In genomic region chr17:38761612-38762011, GRCh38 we compare ENCODE assay signal across 9 cellular contexts. TPM values are rescaled to one million over a fixed set of nuclear protein-coding genes. Genes with fewer than 3 reads are reported as not detected.
DNase-seq lines count a peak whose midpoint lies in the region; ATAC-seq and TF ChIP-seq lines count a peak whose summit lies in the region.
"Had no signal": no experiment of that assay in that cellular context is flagged by ENCODE, and none has a peak within 500 bp of the region (broad histone marks: within the 10 kb centered on the region; RNA-seq: fewer than 3 reads in every experiment).

No MANE protein-coding gene starts in this region.

- H3K4me3 Mint-ChIP-seq in T-helper 17 cell, result no peak overlapping the region

- no peak overlapping the region for H3K27ac ChIP-seq in RWPE1
- H3K27ac ChIP-seq: neutrophil had no signal

- TF ChIP-seq CTCF in GM20000 (IDR thresholded peaks at IDR 0.05; ENCODE audit: extremely low read depth, missing control alignments) (peak; percentile 19), fibroblast of the aortic adventitia (IDR thresholded peaks at IDR 0.05; ENCODE audit: insufficient read depth, low read length) (peak; percentile 21), RWPE1 (conservative IDR thresholded peaks at IDR 0.05; ENCODE audit: low read depth) (no peak)

- peaks cover 8% of the 10 kb centered on the region for H3K36me3 Mint-ChIP-seq in T-helper 17 cell (ENCODE audit: low read depth)

- DNase-seq in ACHN, result peak; percentile 65
- DNase-seq in GM20000 (ENCODE audit: low spot score), result no peak
- no peak for DNase-seq in T-helper 17 cell
- no peak for DNase-seq in fibroblast of the aortic adventitia (ENCODE audit: low read depth)
- DNase-seq in SIG-M5 treated with dmso at 0.1 percent for 504 hours (lab: John Stamatoyannopoulos, UW; ENCODE audit: unreplicated experiment), result no peak
- DNase-seq in RWPE1 (ENCODE audit: low spot score), result no peak
- DNase-seq in Ammon's horn (ENCODE audit: low spot score), result no peak

- POLR2A ChIA-PET in RWPE1 (lab: Yijun Ruan, JAX; ENCODE audit: low non-redundant PET), result interaction anchor here (0.6 kb wide), 1 partner anchor 107 kb away, joined by 5 read pairs; no protein-coding TSS in a partner anchor

- peaks cover 15% of the 10 kb centered on the region for H3K4me1 Mint-ChIP-seq in T-helper 17 cell

- peak; percentile 33 for ATAC-seq in T-helper 17 cell
- no peak for ATAC-seq in GM19023 (IDR thresholded peaks at IDR 0.05; ENCODE audit: unreplicated experiment)

- H3K9me3 ChIP-seq in T-helper 17 cell (ENCODE audit: control insufficient read depth, low read length, poor library complexity, severe bottlenecking), result no peaks in the 10 kb centered on the region
- H3K9me3 ChIP-seq: neutrophil had no signal

- CTCF ChIA-PET in RWPE1 (lab: Yijun Ruan, JAX), result interaction anchor here (0.6 kb wide), 1 partner anchor 76 kb away, joined by 3 read pairs; no protein-coding TSS in a partner anchor

- in situ Hi-C loops in ACHN (cut with HindIII; ENCODE audit: low pct_ligation_motif_present, low pct_unique_long_range_greater_than_20kb, low sequenced_read_pairs), result no loop called here

- H3K4me3 ChIP-seq in fibroblast of the aortic adventitia (ENCODE audit: low read depth, low read length), result no peak overlapping the region

- peak overlapping the region; percentile 90 for H3K27ac Mint-ChIP-seq in T-helper 17 cell

- no peaks in the 10 kb centered on the region for H3K27me3 Mint-ChIP-seq in T-helper 17 cell

RNA-seq across cellular contexts. Expression of gene PSMB3, which starts 9.1 kb away (rescaled TPM):
- total RNA-seq in T-helper 17 cell (10 to 100 TPM; 78.5 to 85.5 TPM), fibroblast of the aortic adventitia (ENCODE audit: low replicate concordance) (78.7 and 293 TPM in 2 replicates)

RNA-seq across cellular contexts. Expression of gene PCGF2, which starts 13.5 kb away (rescaled TPM):
- not detected for total RNA-seq in T-helper 17 cell
- 2.9 and 4.8 TPM in 2 replicates for total RNA-seq in fibroblast of the aortic adventitia (ENCODE audit: low replicate concordance)

RNA-seq across cellular contexts. Expression of gene CISD3, which starts 31.5 kb away (rescaled TPM):
- total RNA-seq in T-helper 17 cell (10 to 100 TPM; 12.0 to 12.8 TPM), fibroblast of the aortic adventitia (ENCODE audit: low replicate concordance) (3.4 and 6.5 TPM in 2 replicates)

RNA-seq across cellular contexts. Expression of gene PIP4K2B, which starts 37.7 kb away (rescaled TPM):
- total RNA-seq in T-helper 17 cell, result 10 to 100 TPM; 28.2 to 33.5 TPM
- 25.2 and 56.8 TPM in 2 replicates for total RNA-seq in fibroblast of the aortic adventitia (ENCODE audit: low replicate concordance)

RNA-seq across cellular contexts. Expression of gene MLLT6, which starts 56.5 kb away (rescaled TPM):
- total RNA-seq in T-helper 17 cell (100 to 1,000 TPM; 304 to 334 TPM), fibroblast of the aortic adventitia (ENCODE audit: low replicate concordance) (19.1 and 38.7 TPM in 2 replicates)
